18 cellular contexts compared by ENCODE assay signal in the genomic region with DNA sequence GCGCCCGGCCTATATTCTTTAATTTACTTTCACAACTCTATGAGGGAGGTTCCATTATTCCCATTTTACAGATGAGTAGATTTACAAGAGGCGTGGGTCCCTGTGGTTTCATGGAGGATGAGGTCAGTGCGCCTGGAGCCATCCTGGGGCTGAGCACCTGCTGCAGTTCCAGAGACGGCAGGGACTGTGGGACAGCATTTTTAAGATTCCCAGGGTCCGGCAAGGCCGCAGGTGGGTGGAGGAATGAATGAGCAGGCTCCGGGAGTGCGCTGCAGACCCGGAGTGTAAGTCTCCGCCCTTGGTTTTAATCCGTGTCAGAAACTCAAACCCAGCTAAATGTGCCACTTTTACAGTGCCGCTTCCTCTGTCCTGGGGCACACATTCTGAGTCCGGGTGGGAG. TPM values are rescaled to one million over a fixed set of nuclear protein-coding genes. Genes with fewer than 3 reads are reported as not detected.
A peak's percentile ranks its signal among the peaks of the same experiment; 100 is the strongest.
DNase-seq lines count a peak whose midpoint lies in the region; ATAC-seq and TF ChIP-seq lines count a peak whose summit lies in the region.
"Had no signal": no experiment of that assay in that cellular context is flagged by ENCODE, and none has a peak within 500 bp of the region (broad histone marks: within the 10 kb centered on the region; RNA-seq: fewer than 3 reads in every experiment).

No MANE protein-coding gene starts in this region.

- CTCF ChIA-PET in activated CD4-positive, alpha-beta memory T cell treated with anti-CD3 and anti-CD28 coated beads for 36 hours (lab: Charles Lee) = interaction anchor here (3.2 kb wide), 2 partner anchors 19 to 22 kb away, joined by 10 to 18 read pairs; no protein-coding TSS in a partner anchor
- CTCF ChIA-PET in activated CD4-positive, alpha-beta memory T cell treated with anti-CD3 and anti-CD28 coated beads, Interleukin-2, amount 10 ng/mL, durations not matched to agents 7 days and 5 days (lab: Charles Lee) = interaction anchor here (1.8 kb wide), 1 partner anchor 19 kb away, joined by 10 read pairs; no protein-coding TSS in a partner anchor

- peak overlapping the region; percentile 32 for H3K4me3 Mint-ChIP-seq in activated CD4-positive, alpha-beta memory T cell treated with anti-CD3 and anti-CD28 coated beads for 36 hours
- H3K4me3 Mint-ChIP-seq in activated CD4-positive, alpha-beta memory T cell treated with anti-CD3 and anti-CD28 coated beads, Interleukin-2, amount 10 ng/mL, durations not matched to agents 7 days and 5 days = no peak overlapping the region
- peak overlapping the region; percentile 79 for H3K4me3 Mint-ChIP-seq in T-helper 17 cell
- H3K4me3 Mint-ChIP-seq: dendritic cell treated with granulocyte-macrophage colony-stimulating factor and Interleukin-4, amounts not matched to agents 40 ng/mL and 50 ng/mL, for 4 days had no signal

- peaks cover 0 to 78% (median 34%) of the 10 kb centered on the region in 3 donors for H3K27me3 ChIP-seq in psoas muscle (ENCODE audit: insufficient read depth in 3 of 3, low read length in 2 of 3)

- no peaks in the 10 kb centered on the region for H3K36me3 Mint-ChIP-seq in activated CD4-positive, alpha-beta memory T cell treated with anti-CD3 and anti-CD28 coated beads for 36 hours
- no peaks in the 10 kb centered on the region for H3K36me3 Mint-ChIP-seq in activated CD4-positive, alpha-beta memory T cell treated with anti-CD3 and anti-CD28 coated beads, Interleukin-2, amount 10 ng/mL, durations not matched to agents 7 days and 5 days (ENCODE audit: low read depth)
- peaks cover 8% of the 10 kb centered on the region for H3K36me3 Mint-ChIP-seq in T-helper 17 cell (ENCODE audit: low read depth)
- H3K36me3 Mint-ChIP-seq: activated naive CD4-positive, alpha-beta T cell treated with anti-CD3 and anti-CD28 coated beads, Interleukin-2, amount 50 U/mL, for 72 hours had no signal

- H3K9me3 Mint-ChIP-seq in activated CD4-positive, alpha-beta memory T cell treated with anti-CD3 and anti-CD28 coated beads for 36 hours = no peaks in the 10 kb centered on the region
- H3K9me3 Mint-ChIP-seq in activated CD4-positive, alpha-beta memory T cell treated with anti-CD3 and anti-CD28 coated beads, Interleukin-2, amount 10 ng/mL, durations not matched to agents 7 days and 5 days = no peaks in the 10 kb centered on the region
- H3K9me3 Mint-ChIP-seq: activated naive CD4-positive, alpha-beta T cell treated with anti-CD3 and anti-CD28 coated beads, Interleukin-2, amount 50 U/mL, for 72 hours; dendritic cell treated with granulocyte-macrophage colony-stimulating factor and Interleukin-4, amounts not matched to agents 40 ng/mL and 50 ng/mL, for 4 days had no signal

- H3K4me3 ChIP-seq in iPS-18c (ENCODE audit: insufficient read depth, low read depth, low read length) = peak overlapping the region; percentile 54; the same call in 1 of the 2 replicates
- peak overlapping the region; percentile 58 for H3K4me3 ChIP-seq in psoas muscle
- H3K4me3 ChIP-seq: GM12878, SJSA1 had no signal

- ATAC-seq in T-helper 17 cell = no peak
- no peak for ATAC-seq in psoas muscle
- no peak for ATAC-seq in GM21381 (IDR thresholded peaks at IDR 0.05; ENCODE audit: unreplicated experiment)
- no peak for ATAC-seq in sciatic nerve
- ATAC-seq: activated naive CD4-positive, alpha-beta T cell treated with anti-CD3 and anti-CD28 coated beads, Interleukin-2, amount 50 U/mL, for 72 hours; gastrocnemius medialis; GM12878 had no signal

- WGBS in psoas muscle, 3 donors = 48 to 57% (median 50%) methylated on average over 14 of the region's 14 CpGs

- H3K9me3 ChIP-seq in T-helper 17 cell (ENCODE audit: control insufficient read depth, low read length, poor library complexity, severe bottlenecking) (no peaks in the 10 kb centered on the region), iPS-18c (ENCODE audit: control insufficient read depth, insufficient read depth, low read length) (peaks cover 6% of the 10 kb centered on the region), psoas muscle (no peaks in the 10 kb centered on the region)
- H3K9me3 ChIP-seq: gastrocnemius medialis, SJSA1 had no signal

- H3K4me1 Mint-ChIP-seq in activated CD4-positive, alpha-beta memory T cell treated with anti-CD3 and anti-CD28 coated beads for 36 hours (ENCODE audit: low read depth) = peaks cover 29% of the 10 kb centered on the region
- peaks cover 18% of the 10 kb centered on the region for H3K4me1 Mint-ChIP-seq in activated CD4-positive, alpha-beta memory T cell treated with anti-CD3 and anti-CD28 coated beads, Interleukin-2, amount 10 ng/mL, durations not matched to agents 7 days and 5 days
- peaks cover 11% of the 10 kb centered on the region for H3K4me1 Mint-ChIP-seq in T-helper 17 cell

- no peaks in the 10 kb centered on the region for H3K36me3 ChIP-seq in psoas muscle (ENCODE audit: insufficient read depth in 1 of 2, low read depth in 1 of 2)
- H3K36me3 ChIP-seq: gastrocnemius medialis, SJSA1 had no signal

- DNase-seq in activated CD4-positive, alpha-beta memory T cell treated with anti-CD3 and anti-CD28 coated beads for 36 hours = no peak
- DNase-seq in activated CD4-positive, alpha-beta memory T cell treated with anti-CD3 and anti-CD28 coated beads, Interleukin-2, amount 10 ng/mL, durations not matched to agents 7 days and 5 days = no peak
- DNase-seq in T-helper 17 cell = no peak
- no peak for DNase-seq in psoas muscle
- no peak for DNase-seq in sciatic nerve (ENCODE audit: low spot score)
- DNase-seq in stimulated activated CD8-positive, alpha-beta memory T cell treated with anti-CD3 and anti-CD28 coated beads, Interleukin-4, amount 100 ng/mL, for 48 hours = no peak
- DNase-seq: DMS 273 treated with DMSO at 0.1 percent for 48 hours, gastrocnemius medialis, midbrain, NCI-H1417 treated with DMSO at 0.1 percent for 48 hours, NCI-H82 had no signal

- H3K27ac ChIP-seq in psoas muscle = no peak overlapping the region
- H3K27ac ChIP-seq: gastrocnemius medialis, SJSA1 had no signal

- POLR2A ChIA-PET in activated CD4-positive, alpha-beta memory T cell treated with anti-CD3 and anti-CD28 coated beads for 36 hours (lab: Charles Lee) = no interaction called here
- POLR2A ChIA-PET in activated CD4-positive, alpha-beta memory T cell treated with anti-CD3 and anti-CD28 coated beads, Interleukin-2, amount 10 ng/mL, durations not matched to agents 7 days and 5 days (lab: Charles Lee) = no interaction called here

- intact Hi-C loops in activated CD4-positive, alpha-beta memory T cell treated with anti-CD3 and anti-CD28 coated beads for 36 hours (cut with micrococcal nuclease) = no loop called here
- intact Hi-C loops in psoas muscle (cut with DNase I) = no loop called here
- intact Hi-C loops in sciatic nerve (cut with DNase I) = no loop called here

- TF ChIP-seq CTCF in psoas muscle (IDR thresholded peaks at IDR 0.05) = no peak

- peaks cover 70% of the 10 kb centered on the region for H3K27me3 Mint-ChIP-seq in activated CD4-positive, alpha-beta memory T cell treated with anti-CD3 and anti-CD28 coated beads for 36 hours
- H3K27me3 Mint-ChIP-seq in activated CD4-positive, alpha-beta memory T cell treated with anti-CD3 and anti-CD28 coated beads, Interleukin-2, amount 10 ng/mL, durations not matched to agents 7 days and 5 days = peaks cover 83% of the 10 kb centered on the region
- peaks cover 80% of the 10 kb centered on the region for H3K27me3 Mint-ChIP-seq in T-helper 17 cell

- peaks cover 7% of the 10 kb centered on the region for H3K4me1 ChIP-seq in psoas muscle
- H3K4me1 ChIP-seq: SJSA1 had no signal

- H3K27ac Mint-ChIP-seq in activated CD4-positive, alpha-beta memory T cell treated with anti-CD3 and anti-CD28 coated beads for 36 hours = no peak overlapping the region
- H3K27ac Mint-ChIP-seq in activated CD4-positive, alpha-beta memory T cell treated with anti-CD3 and anti-CD28 coated beads, Interleukin-2, amount 10 ng/mL, durations not matched to agents 7 days and 5 days = no peak overlapping the region
- no peak overlapping the region for H3K27ac Mint-ChIP-seq in T-helper 17 cell
- H3K27ac Mint-ChIP-seq: activated naive CD4-positive, alpha-beta T cell treated with anti-CD3 and anti-CD28 coated beads, Interleukin-2, amount 50 U/mL, for 72 hours; dendritic cell treated with granulocyte-macrophage colony-stimulating factor and Interleukin-4, amounts not matched to agents 40 ng/mL and 50 ng/mL, for 4 days had no signal

RNA-seq across cellular contexts. Expression of gene CHRM1, which starts 4.1 kb away (rescaled TPM):
- total RNA-seq in activated CD4-positive, alpha-beta memory T cell treated with anti-CD3 and anti-CD28 coated beads for 36 hours = not detected
- total RNA-seq in activated CD4-positive, alpha-beta memory T cell treated with anti-CD3 and anti-CD28 coated beads, Interleukin-2, amount 10 ng/mL, durations not matched to agents 7 days and 5 days = not detected
- total RNA-seq in T-helper 17 cell = not detected
- total RNA-seq in psoas muscle = not detected
- under 1 TPM in 1 of 3 donors, not detected in 2; 0.06 TPM for polyA plus RNA-seq in psoas muscle
- total RNA-seq in sciatic nerve = not detected
- total RNA-seq: activated naive CD4-positive, alpha-beta T cell treated with anti-CD3 and anti-CD28 coated beads, Interleukin-2, amount 50 U/mL, for 72 hours; gastrocnemius medialis; GM12878; HT1080; SJSA1 had no signal
- polyA plus RNA-seq: GM12878 had no signal

RNA-seq across cellular contexts. Expression of gene SLC3A2, which starts 44.6 kb away (rescaled TPM):
- 100 to 1,000 TPM; 309 to 314 TPM for total RNA-seq in activated CD4-positive, alpha-beta memory T cell treated with anti-CD3 and anti-CD28 coated beads for 36 hours
- 100 to 1,000 TPM; 262 to 279 TPM for total RNA-seq in activated CD4-positive, alpha-beta memory T cell treated with anti-CD3 and anti-CD28 coated beads, Interleukin-2, amount 10 ng/mL, durations not matched to agents 7 days and 5 days
- total RNA-seq in T-helper 17 cell (100 to 1,000 TPM; 233 to 240 TPM), psoas muscle (100 to 1,000 TPM in 3 of 4 donors, 10 to 100 TPM in 1; 62.6 to 187 (median 132) TPM), sciatic nerve (102 TPM)
- 100 to 1,000 TPM; 149 to 374 (median 208) TPM for polyA plus RNA-seq in psoas muscle

RNA-seq across cellular contexts. Expression of gene SLC22A6, which starts 59.5 kb away (rescaled TPM):
- total RNA-seq in activated CD4-positive, alpha-beta memory T cell treated with anti-CD3 and anti-CD28 coated beads for 36 hours = not detected
- not detected for total RNA-seq in activated CD4-positive, alpha-beta memory T cell treated with anti-CD3 and anti-CD28 coated beads, Interleukin-2, amount 10 ng/mL, durations not matched to agents 7 days and 5 days
- total RNA-seq in T-helper 17 cell = not detected
- total RNA-seq in psoas muscle = not detected
- not detected for polyA plus RNA-seq in psoas muscle
- total RNA-seq in sciatic nerve = not detected
- total RNA-seq: activated naive CD4-positive, alpha-beta T cell treated with anti-CD3 and anti-CD28 coated beads, Interleukin-2, amount 50 U/mL, for 72 hours; gastrocnemius medialis; GM12878; HT1080; SJSA1 had no signal
- polyA plus RNA-seq: GM12878 had no signal
